Comparison of ENCODE assay signal across 13 cellular contexts in genomic region chr13:87999791-88000190, GRCh38.
A peak's percentile ranks its signal among the peaks of the same experiment; 100 is the strongest.
DNase-seq lines count a peak whose midpoint lies in the region; ATAC-seq and TF ChIP-seq lines count a peak whose summit lies in the region.
"Had no signal": no experiment of that assay in that cellular context is flagged by ENCODE, and none has a peak within 500 bp of the region (broad histone marks: within the 10 kb centered on the region; RNA-seq: fewer than 3 reads in every experiment).

No MANE protein-coding gene starts in this region.

- H3K4me1 ChIP-seq in breast epithelium = no peaks in the 10 kb centered on the region
- H3K4me1 ChIP-seq in heart right ventricle = no peaks in the 10 kb centered on the region

- no peaks in the 10 kb centered on the region for H3K36me3 ChIP-seq in breast epithelium
- H3K36me3 ChIP-seq in heart right ventricle = no peaks in the 10 kb centered on the region
- H3K36me3 ChIP-seq: neutrophil had no signal

- 94 to 96% methylated on average over 1 of the region's 1 CpG for WGBS in heart right ventricle, 2 donors

- BruUV-seq in MCF 10A (replicated peaks; lab: Mats Ljungman, UMichigan) = no TSS peak

- no peak overlapping the region for H3K27ac ChIP-seq in breast epithelium
- H3K27ac ChIP-seq in heart right ventricle = no peak overlapping the region
- H3K27ac ChIP-seq: neutrophil had no signal

- in situ Hi-C loops in SK-MEL-5 (cut with HindIII; ENCODE audit: low pct_unique_long_range_greater_than_20kb, low sequenced_read_pairs) = no loop called here

- H3K27me3 ChIP-seq in breast epithelium (no peaks in the 10 kb centered on the region), heart right ventricle (no peaks in the 10 kb centered on the region)
- H3K27me3 ChIP-seq: neutrophil had no signal

- peak; percentile 10 for DNase-seq in MCF 10A (ENCODE audit: unreplicated experiment)
- no peak for DNase-seq in breast epithelium (ENCODE audit: low spot score in 2 of 2)
- peak; percentile 38 for DNase-seq in SK-MEL-5 (ENCODE audit: low read depth, low spot score)
- peak; percentile 36 for DNase-seq in glomerular visceral epithelial cell (ENCODE audit: extremely low spot score)
- no peak for DNase-seq in cerebellar nuclear complex (lab: John Stamatoyannopoulos, UW)
- DNase-seq in heart right ventricle = no peak
- DNase-seq in dermis blood vessel endothelial cell = no peak
- DNase-seq: amygdala, H7, NCI-H82 had no signal

- POLR2A ChIA-PET in MCF 10A (lab: Yijun Ruan, JAX) = no interaction called here

- peak overlapping the region; percentile 78 for H3K27ac Mint-ChIP-seq in MCF 10A (ENCODE audit: low read depth, unreplicated experiment)
- H3K27ac Mint-ChIP-seq: stimulated activated naive CD8-positive, alpha-beta T cell treated with anti-CD3 and anti-CD28 coated beads, Interleukin-15, Interleukin-2, amounts not matched to agents 100 ng/mL and 50 ng/mL, for 24 hours had no signal

- H3K4me3 ChIP-seq in breast epithelium (no peak overlapping the region), heart right ventricle (no peak overlapping the region)

- CTCF ChIA-PET in MCF 10A (lab: Yijun Ruan, JAX) = interaction anchor here (0.6 to 1.3 kb wide), 6 partner anchors 9 to 1696 kb away, joined by 3 to 4 read pairs (median 3); no protein-coding TSS in a partner anchor

- TF ChIP-seq CTCF in MCF 10A (IDR thresholded peaks at IDR 0.05; ENCODE audit: unreplicated experiment) (no peak), breast epithelium (IDR thresholded peaks at IDR 0.05) (no peak), heart right ventricle (IDR thresholded peaks at IDR 0.05) (no peak)

- H3K4me3 Mint-ChIP-seq in MCF 10A (ENCODE audit: unreplicated experiment) = no peak overlapping the region
- H3K4me3 Mint-ChIP-seq: stimulated activated naive CD8-positive, alpha-beta T cell treated with anti-CD3 and anti-CD28 coated beads, Interleukin-15, Interleukin-2, amounts not matched to agents 100 ng/mL and 50 ng/mL, for 24 hours had no signal

- no peak for TF ChIP-seq POLR2A in breast epithelium (IDR thresholded peaks at IDR 0.05)

- H3K9me3 ChIP-seq in breast epithelium (no peaks in the 10 kb centered on the region), heart right ventricle (peaks cover 0 to 10% (median 0%) of the 10 kb centered on the region in 11 donors)
- H3K9me3 ChIP-seq: neutrophil had no signal

- no peaks in the 10 kb centered on the region for H3K9me3 Mint-ChIP-seq in MCF 10A (ENCODE audit: unreplicated experiment)

- no peaks in the 10 kb centered on the region for H3K36me3 Mint-ChIP-seq in MCF 10A (ENCODE audit: insufficient read depth, unreplicated experiment)

- ATAC-seq in heart right ventricle (no peak), HG03025 (IDR thresholded peaks at IDR 0.05; ENCODE audit: low FRiP score, unreplicated experiment) (no peak)

- no peaks in the 10 kb centered on the region for H3K27me3 Mint-ChIP-seq in MCF 10A (ENCODE audit: insufficient read depth, unreplicated experiment)
- H3K27me3 Mint-ChIP-seq: stimulated activated naive CD8-positive, alpha-beta T cell treated with anti-CD3 and anti-CD28 coated beads, Interleukin-15, Interleukin-2, amounts not matched to agents 100 ng/mL and 50 ng/mL, for 24 hours had no signal

- H3K4me1 Mint-ChIP-seq in MCF 10A (ENCODE audit: insufficient read depth, unreplicated experiment) = peaks cover 15% of the 10 kb centered on the region

- intact Hi-C loops in MCF 10A (cut with micrococcal nuclease) = loop anchor here (10.0 kb wide), 1 partner anchor 315 kb away; no protein-coding TSS in a partner anchor
- intact Hi-C loops in breast epithelium (cut with DNase I; ENCODE audit: low total_unique reads) = no loop called here
- intact Hi-C loops in heart right ventricle (cut with DNase I) = no loop called here

Comparison
In these comparisons a context has a peak if more than half of its experiments do, and no peak if none do; other contexts are left out.
1. DNase-seq: peak in MCF 10A (single experiment), SK-MEL-5 (single experiment) and glomerular visceral epithelial cell (single experiment); none in breast epithelium (0 of 2), cerebellar nuclear complex (0 of 2), heart right ventricle (0 of 2) and dermis blood vessel endothelial cell (single experiment).